10 cellular contexts compared by ENCODE assay signal in the genomic region with DNA sequence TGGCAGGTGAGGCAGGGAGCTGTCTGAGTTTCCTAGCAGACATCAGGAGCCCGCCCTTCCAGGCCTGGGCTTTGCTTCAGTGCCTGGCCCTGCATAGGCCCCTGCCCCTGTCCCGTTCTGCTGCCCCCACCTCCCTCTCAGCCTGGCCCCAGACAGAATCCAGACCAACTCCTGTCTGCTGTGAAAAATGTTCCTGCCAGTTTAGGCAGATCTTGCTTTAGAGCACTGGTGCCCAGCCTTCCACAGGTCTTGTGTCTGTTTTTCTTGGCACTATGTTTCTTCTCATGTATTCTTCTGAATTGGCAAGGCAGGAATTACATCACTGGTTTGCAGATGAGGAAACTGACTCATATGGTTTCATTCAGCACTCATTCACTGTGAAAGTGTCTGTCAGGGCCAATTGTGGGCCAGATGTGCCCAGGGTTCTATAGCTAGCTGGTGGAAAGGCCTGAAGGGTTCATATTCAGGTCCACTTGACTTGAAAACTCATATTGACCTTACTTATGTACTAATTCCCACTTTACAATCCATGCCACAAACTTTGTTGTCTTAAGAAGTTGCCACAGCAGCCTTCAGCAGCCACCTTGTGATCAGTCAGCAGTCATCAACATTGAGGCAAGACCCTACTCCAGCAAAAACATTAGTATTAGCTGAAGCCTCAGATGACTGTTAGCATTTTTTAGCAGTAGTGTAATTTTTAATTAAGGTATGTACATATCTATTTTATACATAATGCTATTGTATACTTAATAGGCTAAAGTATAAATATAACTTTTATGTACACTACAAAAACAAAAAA. TPM values are rescaled to one million over a fixed set of nuclear protein-coding genes. Genes with fewer than 3 reads are reported as not detected.
A peak's percentile ranks its signal among the peaks of the same experiment; 100 is the strongest.
DNase-seq lines count a peak whose midpoint lies in the region; ATAC-seq and TF ChIP-seq lines count a peak whose summit lies in the region.
"Had no signal": no experiment of that assay in that cellular context is flagged by ENCODE, and none has a peak within 500 bp of the region (broad histone marks: within the 10 kb centered on the region; RNA-seq: fewer than 3 reads in every experiment).

No MANE protein-coding gene starts in this region.

- peaks cover 32% of the 10 kb centered on the region for H3K4me1 Mint-ChIP-seq in activated CD4-positive, alpha-beta T cell treated with anti-CD3 and anti-CD28 coated beads, Interleukin-2, amount 10 ng/mL, durations not matched to agents 7 days and 5 days
- no peaks in the 10 kb centered on the region for H3K4me1 Mint-ChIP-seq in stimulated activated memory B cell treated with anti-CD40 and anti-IgM and Interleukin-4, amounts not matched to agents 10 μg/mL and 1 μg/mL and 100 μg/mL, for 72 hours

- H3K36me3 Mint-ChIP-seq in activated CD4-positive, alpha-beta T cell treated with anti-CD3 and anti-CD28 coated beads, Interleukin-2, amount 10 ng/mL, durations not matched to agents 7 days and 5 days (ENCODE audit: low read depth) = no peaks in the 10 kb centered on the region
- no peaks in the 10 kb centered on the region for H3K36me3 Mint-ChIP-seq in stimulated activated memory B cell treated with anti-CD40 and anti-IgM and Interleukin-4, amounts not matched to agents 10 μg/mL and 1 μg/mL and 100 μg/mL, for 72 hours

- no peak overlapping the region for H3K4me3 Mint-ChIP-seq in activated CD4-positive, alpha-beta T cell treated with anti-CD3 and anti-CD28 coated beads, Interleukin-2, amount 10 ng/mL, durations not matched to agents 7 days and 5 days
- no peak overlapping the region for H3K4me3 Mint-ChIP-seq in stimulated activated memory B cell treated with anti-CD40 and anti-IgM and Interleukin-4, amounts not matched to agents 10 μg/mL and 1 μg/mL and 100 μg/mL, for 72 hours

- no peaks in the 10 kb centered on the region for H3K9me3 Mint-ChIP-seq in activated CD4-positive, alpha-beta T cell treated with anti-CD3 and anti-CD28 coated beads, Interleukin-2, amount 10 ng/mL, durations not matched to agents 7 days and 5 days
- H3K9me3 Mint-ChIP-seq in stimulated activated memory B cell treated with anti-CD40 and anti-IgM and Interleukin-4, amounts not matched to agents 10 μg/mL and 1 μg/mL and 100 μg/mL, for 72 hours = no peaks in the 10 kb centered on the region

- ATAC-seq in GM21381 (IDR thresholded peaks at IDR 0.05; ENCODE audit: unreplicated experiment) = no peak
- no peak for ATAC-seq in stimulated activated memory B cell treated with anti-CD40 and anti-IgM and Interleukin-4, amounts not matched to agents 10 μg/mL and 1 μg/mL and 100 μg/mL, for 72 hours

- no peak for TF ChIP-seq CTCF in GM20000 (IDR thresholded peaks at IDR 0.05; ENCODE audit: extremely low read depth, missing control alignments)

- CTCF ChIA-PET in activated CD4-positive, alpha-beta T cell treated with anti-CD3 and anti-CD28 coated beads, Interleukin-2, amount 10 ng/mL, durations not matched to agents 7 days and 5 days (lab: Charles Lee) = interaction anchor here (0.7 to 1.4 kb wide), 6 partner anchors 9 to 110 kb away, joined by 3 to 6 read pairs (median 3); no protein-coding TSS in a partner anchor

- POLR2A ChIA-PET in activated CD4-positive, alpha-beta T cell treated with anti-CD3 and anti-CD28 coated beads, Interleukin-2, amount 10 ng/mL, durations not matched to agents 7 days and 5 days (lab: Charles Lee) = no interaction called here

- H3K27ac Mint-ChIP-seq in activated CD4-positive, alpha-beta T cell treated with anti-CD3 and anti-CD28 coated beads, Interleukin-2, amount 10 ng/mL, durations not matched to agents 7 days and 5 days = no peak overlapping the region
- H3K27ac Mint-ChIP-seq in stimulated activated memory B cell treated with anti-CD40 and anti-IgM and Interleukin-4, amounts not matched to agents 10 μg/mL and 1 μg/mL and 100 μg/mL, for 72 hours = no peak overlapping the region

- peaks cover 8% of the 10 kb centered on the region for H3K27me3 Mint-ChIP-seq in activated CD4-positive, alpha-beta T cell treated with anti-CD3 and anti-CD28 coated beads, Interleukin-2, amount 10 ng/mL, durations not matched to agents 7 days and 5 days
- H3K27me3 Mint-ChIP-seq in stimulated activated memory B cell treated with anti-CD40 and anti-IgM and Interleukin-4, amounts not matched to agents 10 μg/mL and 1 μg/mL and 100 μg/mL, for 72 hours = peaks cover 39% of the 10 kb centered on the region

- H3K27ac ChIP-seq in epithelial cell of prostate = peak overlapping the region; percentile 82
- H3K27ac ChIP-seq: hepatocyte, right lobe of liver had no signal

- peak; percentile 46 for DNase-seq in activated CD4-positive, alpha-beta T cell treated with anti-CD3 and anti-CD28 coated beads for 48 hours
- no peak for DNase-seq in activated CD4-positive, alpha-beta T cell treated with anti-CD3 and anti-CD28 coated beads, Interleukin-2, amount 10 ng/mL, durations not matched to agents 7 days and 5 days
- DNase-seq in SK-MEL-5 (ENCODE audit: low read depth, low spot score) = peak; percentile 83
- peak; percentile 78 for DNase-seq in epithelial cell of prostate (ENCODE audit: low read depth, low spot score)
- peak; percentile 85 for DNase-seq in pulmonary artery endothelial cell (ENCODE audit: low read depth, low spot score)
- no peak for DNase-seq in GM20000 (ENCODE audit: low spot score)
- DNase-seq: right lobe of liver had no signal

- in situ Hi-C loops in SK-MEL-5 (cut with HindIII; ENCODE audit: low pct_unique_long_range_greater_than_20kb, low sequenced_read_pairs) = no loop called here

RNA-seq across cellular contexts. Expression of gene HLA-F, which starts 40.5 kb away (rescaled TPM):
- total RNA-seq in activated CD4-positive, alpha-beta T cell treated with anti-CD3 and anti-CD28 coated beads, Interleukin-2, amount 10 ng/mL, durations not matched to agents 7 days and 5 days = 100 to 1,000 TPM; 315 to 372 TPM
- 28.0 and 30.4 TPM in 2 replicates for total RNA-seq in SK-MEL-5 (2014; rRNA removed; shearing (Covaris generic))
- polyA plus RNA-seq in SK-MEL-5 (2015; cell fraction: cytosol; rRNA removed) = 28.4 and 31.7 TPM in 2 replicates
- 111 and 143 TPM in 2 replicates for polyA plus RNA-seq in SK-MEL-5 (2015; cell fraction: nucleus; rRNA removed)
- 8.3 and 19.9 TPM in 2 replicates for total RNA-seq in pulmonary artery endothelial cell

Comparison
In these comparisons a context has a peak if more than half of its experiments do, and no peak if none do; other contexts are left out.
1. DNase-seq: peak in activated CD4-positive, alpha-beta T cell treated with anti-CD3 and anti-CD28 coated beads for 48 hours (single experiment), SK-MEL-5 (single experiment), epithelial cell of prostate (single experiment) and pulmonary artery endothelial cell (single experiment); none in activated CD4-positive, alpha-beta T cell treated with anti-CD3 and anti-CD28 coated beads, Interleukin-2, amount 10 ng/mL, durations not matched to agents 7 days and 5 days (single experiment) and GM20000 (single experiment).
2. RNA of gene HLA-F, which starts 40.5 kb away (total RNA-seq): 315 to 372 TPM in activated CD4-positive, alpha-beta T cell treated with anti-CD3 and anti-CD28 coated beads, Interleukin-2, amount 10 ng/mL, durations not matched to agents 7 days and 5 days; 28.0 to 30.4 TPM in SK-MEL-5 and 8.3 to 19.9 TPM in pulmonary artery endothelial cell; every median in the first group is over 10 times any median in the second.